In genomic region chr5:133967124-133967523, GRCh38 we compare ENCODE assay signal across 8 cellular contexts. TPM values are rescaled to one million over a fixed set of nuclear protein-coding genes. Genes with fewer than 3 reads are reported as not detected.
A peak's percentile ranks its signal among the peaks of the same experiment; 100 is the strongest.
DNase-seq lines count a peak whose midpoint lies in the region; ATAC-seq, FAIRE-seq and TF ChIP-seq lines count a peak whose summit lies in the region.

No MANE protein-coding gene starts in this region.

- H3K9me3 ChIP-seq in ascending aorta (no peaks in the 10 kb centered on the region), keratinocyte (ENCODE audit: control insufficient read depth, low read depth, low read length) (no peaks in the 10 kb centered on the region), suprapubic skin (no peaks in the 10 kb centered on the region), pancreas (no peaks in the 10 kb centered on the region)

- peak overlapping the region; percentile 94 for H3K4me3 Mint-ChIP-seq in activated CD4-positive, alpha-beta T cell treated with anti-CD3 and anti-CD28 coated beads, Interleukin-2, amount 10 ng/mL, durations not matched to agents 7 days and 5 days

- 59% methylated on average over 5 of the region's 5 CpGs for WGBS in suprapubic skin
- WGBS in pancreas, 2 donors, result 52 to 69% methylated on average over 5 of the region's 5 CpGs

- no peak for DNase-seq in activated CD4-positive, alpha-beta T cell treated with anti-CD3 and anti-CD28 coated beads, Interleukin-2, amount 10 ng/mL, durations not matched to agents 7 days and 5 days
- DNase-seq in activated CD4-positive, alpha-beta T cell treated with anti-CD3 and anti-CD28 coated beads for 48 hours, result no peak
- DNase-seq in ascending aorta (ENCODE audit: low spot score in 2 of 2) (no peak), keratinocyte (ENCODE audit: low read depth, low spot score) (no peak), suprapubic skin (ENCODE audit: low spot score in 2 of 2) (no peak), NCI-H1417 treated with DMSO at 0.1 percent for 48 hours (lab: John Stamatoyannopoulos, UW) (no peak), GM10266 (ENCODE audit: extremely low spot score) (no peak), pancreas (no peak)

- H3K27ac ChIP-seq in ascending aorta (peak overlapping the region; percentile 93), keratinocyte (ENCODE audit: control insufficient read depth, insufficient read depth, low read length) (peak overlapping the region; percentile 83), suprapubic skin (no peak overlapping the region), pancreas (peak overlapping the region in 1 of 4 donors; percentile 82)

- no peaks in the 10 kb centered on the region for H3K27me3 ChIP-seq in ascending aorta
- no peaks in the 10 kb centered on the region for H3K27me3 ChIP-seq in keratinocyte (ENCODE audit: control insufficient read depth, extremely low read depth, insufficient read depth, low read length)
- no peaks in the 10 kb centered on the region for H3K27me3 ChIP-seq in suprapubic skin
- H3K27me3 ChIP-seq in pancreas, result no peaks in the 10 kb centered on the region

- H4K20me1 ChIP-seq in keratinocyte (ENCODE audit: control insufficient read depth, extremely low read depth, insufficient read depth, low read length), result peaks cover 2% of the 10 kb centered on the region

- TF ChIP-seq CTCF in ascending aorta (IDR thresholded peaks at IDR 0.05) (no peak), keratinocyte (optimal IDR thresholded peaks at IDR 0.05 in 1 of 3, IDR thresholded peaks at IDR 0.05 in 1 of 3, conservative IDR thresholded peaks at IDR 0.05 in 1 of 3; ENCODE audit: extremely low read depth in 1 of 3, insufficient read depth in 2 of 3, low read length in 3 of 3) (no peak), suprapubic skin (IDR thresholded peaks at IDR 0.05) (no peak), GM10266 (IDR thresholded peaks at IDR 0.05; ENCODE audit: control insufficient read depth, insufficient read depth, low read depth, missing control alignments) (no peak), pancreas (IDR thresholded peaks at IDR 0.05) (no peak)

- H3K4me1 Mint-ChIP-seq in activated CD4-positive, alpha-beta T cell treated with anti-CD3 and anti-CD28 coated beads, Interleukin-2, amount 10 ng/mL, durations not matched to agents 7 days and 5 days, result peaks cover 61% of the 10 kb centered on the region

- no peaks in the 10 kb centered on the region for H3K36me3 ChIP-seq in ascending aorta
- peaks cover 0 to 2% of the 10 kb centered on the region in 2 experiments for H3K36me3 ChIP-seq in keratinocyte (ENCODE audit: control insufficient read depth in 2 of 2, extremely low read depth in 1 of 2, insufficient read depth in 2 of 2, low read length in 2 of 2)
- H3K36me3 ChIP-seq in suprapubic skin, result peaks cover 3% of the 10 kb centered on the region
- H3K36me3 ChIP-seq in pancreas, result peaks cover 0 to under 1% (median 0%) of the 10 kb centered on the region in 3 donors

- H3K4me1 ChIP-seq in ascending aorta (peaks cover 0 to 10% of the 10 kb centered on the region in 2 donors), keratinocyte (ENCODE audit: control insufficient read depth, extremely low read depth, insufficient read depth, low read length) (peaks cover 12% of the 10 kb centered on the region), suprapubic skin (peaks cover 25% of the 10 kb centered on the region), pancreas (peaks cover 0 to 20% (median 4%) of the 10 kb centered on the region in 3 donors)

- H3K4me3 ChIP-seq in ascending aorta (peak overlapping the region in 1 of 2 donors; percentile 77), keratinocyte (ENCODE audit: control insufficient read depth in 2 of 3, extremely low read depth in 1 of 3, insufficient read depth in 2 of 3, low read depth in 1 of 3, low read length in 3 of 3) (peak overlapping the region; percentile 72 to 94 (median 94)), suprapubic skin (peak overlapping the region; percentile 88), pancreas (peak overlapping the region in 1 of 4 donors; percentile 78)

- no peak overlapping the region for H2AFZ ChIP-seq in keratinocyte (ENCODE audit: control insufficient read depth, low read length)

- no peaks in the 10 kb centered on the region for H3K9me1 ChIP-seq in keratinocyte (ENCODE audit: control insufficient read depth, extremely low read depth, insufficient read depth, low read length)

- no peak for ATAC-seq in pancreas

- peaks cover 32% of the 10 kb centered on the region for H3K36me3 Mint-ChIP-seq in activated CD4-positive, alpha-beta T cell treated with anti-CD3 and anti-CD28 coated beads, Interleukin-2, amount 10 ng/mL, durations not matched to agents 7 days and 5 days (ENCODE audit: low read depth)

- peak overlapping the region; percentile 99 for H3K4me2 ChIP-seq in keratinocyte (ENCODE audit: control insufficient read depth, extremely low read depth, insufficient read depth, low read depth, low read length)

- POLR2A ChIA-PET in activated CD4-positive, alpha-beta T cell treated with anti-CD3 and anti-CD28 coated beads, Interleukin-2, amount 10 ng/mL, durations not matched to agents 7 days and 5 days (lab: Charles Lee), result no interaction called here

- intact Hi-C loops in ascending aorta (cut with DNase I), result no loop called here
- intact Hi-C loops in pancreas (cut with DNase I), result no loop called here

- dilution Hi-C loops in keratinocyte (cut with MboI; ENCODE audit: extremely low pct_ligation_motif_present, low sequenced_read_pairs), result no loop called here

- no peaks in the 10 kb centered on the region for H3K27me3 Mint-ChIP-seq in activated CD4-positive, alpha-beta T cell treated with anti-CD3 and anti-CD28 coated beads, Interleukin-2, amount 10 ng/mL, durations not matched to agents 7 days and 5 days

- FAIRE-seq in keratinocyte (lab: Jason Lieb, UNC), result no peak
- FAIRE-seq in pancreas (lab: Jason Lieb, UNC), result no peak

- peaks cover 8% of the 10 kb centered on the region for H3K9me3 Mint-ChIP-seq in activated CD4-positive, alpha-beta T cell treated with anti-CD3 and anti-CD28 coated beads, Interleukin-2, amount 10 ng/mL, durations not matched to agents 7 days and 5 days

- no peak for TF ChIP-seq EP300 in suprapubic skin (IDR thresholded peaks at IDR 0.05)

- CTCF ChIA-PET in activated CD4-positive, alpha-beta T cell treated with anti-CD3 and anti-CD28 coated beads, Interleukin-2, amount 10 ng/mL, durations not matched to agents 7 days and 5 days (lab: Charles Lee), result interaction anchor here (0.6 to 1.6 kb wide), 3 partner anchors 10 to 680 kb away, joined by 3 to 5 read pairs (median 5); no protein-coding TSS in a partner anchor

- peaks cover 56% of the 10 kb centered on the region for H3K79me2 ChIP-seq in keratinocyte (ENCODE audit: control insufficient read depth, insufficient read depth, low read length)

- no peak for TF ChIP-seq POLR2A in suprapubic skin (IDR thresholded peaks at IDR 0.05)

- peak overlapping the region; percentile 34 for H3K27ac Mint-ChIP-seq in activated CD4-positive, alpha-beta T cell treated with anti-CD3 and anti-CD28 coated beads, Interleukin-2, amount 10 ng/mL, durations not matched to agents 7 days and 5 days

- H3K9ac ChIP-seq in keratinocyte (ENCODE audit: control insufficient read depth, extremely low read depth, insufficient read depth, low read length), result peak overlapping the region; percentile 94

RNA-seq across cellular contexts. Expression of gene C5orf15, which starts 1.3 kb away (rescaled TPM):
- 10 to 100 TPM; 21.9 to 32.7 TPM for total RNA-seq in activated CD4-positive, alpha-beta T cell treated with anti-CD3 and anti-CD28 coated beads, Interleukin-2, amount 10 ng/mL, durations not matched to agents 7 days and 5 days
- total RNA-seq in ascending aorta (177 TPM), suprapubic skin (10 to 100 TPM; 29.3 to 34.4 (median 32.0) TPM), pancreas (10 to 100 TPM in 3 of 6 donors, 1 to 10 TPM in 3; 6.4 to 25.4 (median 10.7) TPM)
- polyA plus RNA-seq in keratinocyte (62.7 to 86.9 TPM (median 72.0 TPM) in 3 replicates), pancreas (10 to 100 TPM in 1 of 2 donors, 1 to 10 TPM in 1; 7.9 to 35.4 TPM)
- polyA plus RNA-seq in keratinocyte (2011; ENCODE audit: low read depth), result 13.4 TPM
- polyA plus RNA-seq in keratinocyte (2011; cell fraction: cytosol; rRNA removed), result 31.6 and 45.0 TPM in 2 replicates
- 118 and 131 TPM in 2 replicates for polyA plus RNA-seq in keratinocyte (2011; cell fraction: nucleus; rRNA removed)
- 21.7 and 43.0 TPM in 2 replicates for polyA plus RNA-seq in keratinocyte (2012; ENCODE audit: low replicate concordance)
- polyA minus RNA-seq in keratinocyte, result 19.2 to 41.8 TPM (median 38.2 TPM) in 3 replicates
- polyA minus RNA-seq in keratinocyte (2011; cell fraction: cytosol; rRNA and poly(A)+ RNA removed), result 62.9 TPM
- polyA minus RNA-seq in keratinocyte (2011; cell fraction: nucleus; rRNA and poly(A)+ RNA removed), result 34.4 and 67.2 TPM in 2 replicates

RNA-seq across cellular contexts. Expression of gene VDAC1, which starts 37.7 kb away (rescaled TPM):
- total RNA-seq in activated CD4-positive, alpha-beta T cell treated with anti-CD3 and anti-CD28 coated beads, Interleukin-2, amount 10 ng/mL, durations not matched to agents 7 days and 5 days, result 100 to 1,000 TPM; 184 to 208 TPM
- total RNA-seq in ascending aorta (50.2 TPM), suprapubic skin (100 to 1,000 TPM; 106 to 194 (median 162) TPM), pancreas (10 to 100 TPM; 41.8 to 87.8 (median 63.9) TPM)
- polyA plus RNA-seq in keratinocyte (160 to 305 TPM (median 300 TPM) in 3 replicates), pancreas (10 to 100 TPM; 49.5 to 67.1 TPM)
- 758 TPM for polyA plus RNA-seq in keratinocyte (2011; ENCODE audit: low read depth)
- polyA plus RNA-seq in keratinocyte (2011; cell fraction: cytosol; rRNA removed), result 354 and 468 TPM in 2 replicates
- 165 and 204 TPM in 2 replicates for polyA plus RNA-seq in keratinocyte (2011; cell fraction: nucleus; rRNA removed)
- 242 and 350 TPM in 2 replicates for polyA plus RNA-seq in keratinocyte (2012; ENCODE audit: low replicate concordance)
- polyA minus RNA-seq in keratinocyte, result 141 to 265 TPM (median 143 TPM) in 3 replicates
- 178 TPM for polyA minus RNA-seq in keratinocyte (2011; cell fraction: cytosol; rRNA and poly(A)+ RNA removed)
- 44.3 and 78.7 TPM in 2 replicates for polyA minus RNA-seq in keratinocyte (2011; cell fraction: nucleus; rRNA and poly(A)+ RNA removed)
